Comparison of ENCODE assay signal across 18 cellular contexts in genomic region chrX:17500145-17500579, GRCh38.
DNase-seq lines count a peak whose midpoint lies in the region; ATAC-seq and TF ChIP-seq lines count a peak whose summit lies in the region.
"Had no signal": no experiment of that assay in that cellular context is flagged by ENCODE, and none has a peak within 500 bp of the region (broad histone marks: within the 10 kb centered on the region; RNA-seq: fewer than 3 reads in every experiment).

No MANE protein-coding gene starts in this region.

- H3K4me3 ChIP-seq in LNCaP clone FGC (ENCODE audit: low read depth, low read length) (no peak overlapping the region), gastroesophageal sphincter (no peak overlapping the region)
- H3K4me3 ChIP-seq: dorsolateral prefrontal cortex, psoas muscle, SJCRH30 had no signal

- peaks cover 0 to 11% (median 0%) of the 10 kb centered on the region in 3 donors for H3K4me1 ChIP-seq in gastroesophageal sphincter
- H3K4me1 ChIP-seq: psoas muscle, SJCRH30 had no signal

- no peaks in the 10 kb centered on the region for H3K27me3 Mint-ChIP-seq in nephron progenitor cell (ENCODE audit: low read depth, poor library complexity)

- H3K4me1 Mint-ChIP-seq in nephron progenitor cell = peaks cover 51% of the 10 kb centered on the region
- H3K4me1 Mint-ChIP-seq: CD8-positive, alpha-beta memory T cell had no signal

- peaks cover under 1% of the 10 kb centered on the region for H3K36me3 Mint-ChIP-seq in nephron progenitor cell (ENCODE audit: low read depth)
- H3K36me3 Mint-ChIP-seq: CD8-positive, alpha-beta memory T cell; WTC11 had no signal

- peak overlapping the region; percentile 6 for H3K4me3 Mint-ChIP-seq in nephron progenitor cell
- H3K4me3 Mint-ChIP-seq: CD8-positive, alpha-beta memory T cell; stimulated activated naive CD8-positive, alpha-beta T cell treated with anti-CD3 and anti-CD28 coated beads, Interleukin-15, Interleukin-2, amounts not matched to agents 100 ng/mL and 50 ng/mL, for 24 hours; WTC11 had no signal

- H3K27ac Mint-ChIP-seq in nephron progenitor cell = peak overlapping the region; percentile 6
- H3K27ac Mint-ChIP-seq: CD8-positive, alpha-beta memory T cell; stimulated activated naive CD8-positive, alpha-beta T cell treated with anti-CD3 and anti-CD28 coated beads, Interleukin-15, Interleukin-2, amounts not matched to agents 100 ng/mL and 50 ng/mL, for 24 hours; WTC11 had no signal

- H3K27ac ChIP-seq in epithelial cell of prostate (no peak overlapping the region), gastroesophageal sphincter (no peak overlapping the region)
- H3K27ac ChIP-seq: dorsolateral prefrontal cortex, psoas muscle, SJCRH30 had no signal

- H3K9me3 ChIP-seq in gastroesophageal sphincter = no peaks in the 10 kb centered on the region
- H3K9me3 ChIP-seq: psoas muscle, SJCRH30 had no signal

- DNase-seq in DMS53 treated with DMSO at 0.1 percent for 48 hours (lab: John Stamatoyannopoulos, UW; ENCODE audit: unreplicated experiment) (peak; percentile 20), LNCaP clone FGC (ENCODE audit: low read depth) (peak; percentile 72), epithelial cell of prostate (ENCODE audit: low read depth, low spot score) (peak; percentile 22), nephron progenitor cell (no peak), erythroblast (lab: John Stamatoyannopoulos, UW) (no peak), T-helper 2 cell (no peak), putamen (ENCODE audit: low spot score) (no peak)
- DNase-seq: activated CD8-positive, alpha-beta memory T cell treated with anti-CD3 and anti-CD28 coated beads, Interleukin-2, amount 50 U/mL, for 4 hours; CD8-positive, alpha-beta memory T cell; dorsolateral prefrontal cortex; head of caudate nucleus; NCI-H1105 treated with DMSO at 0.1 percent for 48 hours; NCI-H748 treated with DMSO at 0.1 percent for 48 hours; psoas muscle; SJCRH30 had no signal

- no peaks in the 10 kb centered on the region for H3K36me3 ChIP-seq in gastroesophageal sphincter
- H3K36me3 ChIP-seq: SJCRH30 had no signal

- TF ChIP-seq EP300 in gastroesophageal sphincter (IDR thresholded peaks at IDR 0.05) = no peak

- H3K9me3 Mint-ChIP-seq in nephron progenitor cell = peaks cover 4% of the 10 kb centered on the region
- H3K9me3 Mint-ChIP-seq: stimulated activated naive CD8-positive, alpha-beta T cell treated with anti-CD3 and anti-CD28 coated beads, Interleukin-15, Interleukin-2, amounts not matched to agents 100 ng/mL and 50 ng/mL, for 24 hours; WTC11 had no signal

- ATAC-seq in gastroesophageal sphincter = no peak
- ATAC-seq: psoas muscle had no signal

- H3K27me3 ChIP-seq in gastroesophageal sphincter = no peaks in the 10 kb centered on the region
- H3K27me3 ChIP-seq: SJCRH30 had no signal

- no peak for TF ChIP-seq POLR2A in erythroblast (IDR thresholded peaks at IDR 0.05; ENCODE audit: low read length)
- no peak for TF ChIP-seq POLR2A in gastroesophageal sphincter (IDR thresholded peaks at IDR 0.05)

- no peak for TF ChIP-seq CTCF in LNCaP clone FGC (IDR thresholded peaks at IDR 0.05; ENCODE audit: control insufficient read depth, extremely low read depth, insufficient read depth)
- TF ChIP-seq CTCF in nephron progenitor cell (IDR thresholded peaks at IDR 0.05) = no peak
- no peak for TF ChIP-seq CTCF in gastroesophageal sphincter (IDR thresholded peaks at IDR 0.05)

- WGBS in gastroesophageal sphincter (ENCODE audit: low coverage in 1 of 2), 2 donors = no CpG with 5 or more reads among the region's 2 CpGs

Comparison
In these comparisons a context has a peak if more than half of its experiments do, and no peak if none do; other contexts are left out.
1. DNase-seq: peak in DMS53 treated with DMSO at 0.1 percent for 48 hours (single experiment), LNCaP clone FGC (single experiment) and epithelial cell of prostate (single experiment); none in nephron progenitor cell (single experiment), erythroblast (0 of 2), T-helper 2 cell (0 of 5) and putamen (single experiment).